7 cellular contexts compared by ENCODE assay signal in genomic region chr1:18948048-18948912, GRCh38. TPM values are rescaled to one million over a fixed set of nuclear protein-coding genes. Genes with fewer than 3 reads are reported as not detected.
A peak's percentile ranks its signal among the peaks of the same experiment; 100 is the strongest.
DNase-seq lines count a peak whose midpoint lies in the region; ATAC-seq and TF ChIP-seq lines count a peak whose summit lies in the region.

No MANE protein-coding gene starts in this region.

- H3K4me1 Mint-ChIP-seq in stimulated activated naive CD8-positive, alpha-beta T cell treated with anti-CD3 and anti-CD28 coated beads, Interleukin-15, amount 100 ng/mL, for 72 hours: peaks cover 98% of the 10 kb centered on the region

- no peak for TF ChIP-seq CTCF in Panc1 (IDR thresholded peaks at IDR 0.05)

- peak overlapping the region in 1 of 2 experiments; percentile 85; a peak in 2 of 4 replicates for H3K4me3 ChIP-seq in Panc1 (ENCODE audit: low read depth in 2 of 2, low read length in 2 of 2)

- peak overlapping the region in 1 of 2 donors; percentile 77 for H3K27ac Mint-ChIP-seq in stimulated activated naive CD8-positive, alpha-beta T cell treated with anti-CD3 and anti-CD28 coated beads, Interleukin-15, amount 100 ng/mL, for 72 hours

- no peaks in the 10 kb centered on the region for H3K36me3 ChIP-seq in Panc1 (ENCODE audit: control insufficient read depth, insufficient read depth, low read length)

- DNase-seq in Panc1 (ENCODE audit: low read depth, low spot score): no peak
- peak; percentile 75 for DNase-seq in activated naive CD4-positive, alpha-beta T cell treated with Interleukin-2 at 50 U/mL for 16 hours
- peak in 1 of 2 donors; percentile 43 for DNase-seq in stimulated activated naive CD8-positive, alpha-beta T cell treated with anti-CD3 and anti-CD28 coated beads, Interleukin-15, amount 100 ng/mL, for 72 hours
- DNase-seq in NCI-H1092 treated with DMSO at 0.1 percent for 48 hours (lab: John Stamatoyannopoulos, UW): no peak

- CTCF ChIA-PET in Panc1 (lab: Charles Lee): interaction anchor here (1.2 kb wide), 1 partner anchor 27 kb away, joined by 5 read pairs; no protein-coding TSS in a partner anchor

- peaks cover 86% of the 10 kb centered on the region for H3K4me1 ChIP-seq in Panc1 (ENCODE audit: control insufficient read depth, insufficient read depth, low read length)

- H3K27ac ChIP-seq in Panc1 (ENCODE audit: low read length) (peak overlapping the region; percentile 89), layer of hippocampus (ENCODE audit: low read depth, low read length) (peak overlapping the region; percentile 85)

- H3K9me3 ChIP-seq in Panc1 (ENCODE audit: control insufficient read depth, insufficient read depth, low read depth, low read length): no peaks in the 10 kb centered on the region

- intact Hi-C loops in Panc1 (cut with micrococcal nuclease; ENCODE audit: unreplicated experiment): no loop called here

- ATAC-seq in Panc1: peak; percentile 5; the same call in 1 of the 2 replicates
- peak; percentile 17 for ATAC-seq in stimulated activated naive CD8-positive, alpha-beta T cell treated with anti-CD3 and anti-CD28 coated beads, Interleukin-15, amount 100 ng/mL, for 72 hours
- no peak for ATAC-seq in GM18502 (IDR thresholded peaks at IDR 0.05; ENCODE audit: poor library complexity, unreplicated experiment)
- no peak for ATAC-seq in HG02610 (IDR thresholded peaks at IDR 0.05; ENCODE audit: unreplicated experiment)

- no peaks in the 10 kb centered on the region for H3K27me3 ChIP-seq in Panc1 (ENCODE audit: control insufficient read depth, insufficient read depth, low read length)
- no peaks in the 10 kb centered on the region for H3K27me3 ChIP-seq in layer of hippocampus (ENCODE audit: control insufficient read depth, insufficient read depth, low read length)

- H3K4me3 Mint-ChIP-seq in stimulated activated naive CD8-positive, alpha-beta T cell treated with anti-CD3 and anti-CD28 coated beads, Interleukin-15, amount 100 ng/mL, for 72 hours: peak overlapping the region; percentile 84 to 91

- in situ Hi-C loops in Panc1 (cut with HindIII; ENCODE audit: low pct_unique_long_range_greater_than_20kb, low sequenced_read_pairs): no loop called here

- H3K27me3 Mint-ChIP-seq in stimulated activated naive CD8-positive, alpha-beta T cell treated with anti-CD3 and anti-CD28 coated beads, Interleukin-15, amount 100 ng/mL, for 72 hours: no peaks in the 10 kb centered on the region

- POLR2A ChIA-PET in Panc1 (lab: Charles Lee): no interaction called here

- no peaks in the 10 kb centered on the region for H3K9me3 Mint-ChIP-seq in stimulated activated naive CD8-positive, alpha-beta T cell treated with anti-CD3 and anti-CD28 coated beads, Interleukin-15, amount 100 ng/mL, for 72 hours

- no TSS peak for BruUV-seq in Panc1 (replicated peaks; lab: Mats Ljungman, UMichigan)

RNA-seq across cellular contexts. Expression of gene IFFO2, which starts 8.2 kb away (rescaled TPM):
- 59.4 TPM for total RNA-seq in Panc1 (2021; ENCODE audit: unreplicated experiment)
- polyA plus RNA-seq in Panc1 (2012; ENCODE audit: insufficient read length): 53.4 TPM

RNA-seq across cellular contexts. Expression of gene ALDH4A1, which starts 45.9 kb away (rescaled TPM):
- total RNA-seq in Panc1 (2021; ENCODE audit: unreplicated experiment): 21.7 TPM
- 41.3 TPM for polyA plus RNA-seq in Panc1 (2012; ENCODE audit: insufficient read length)

Comparison
In these comparisons a context has a peak if more than half of its experiments do, and no peak if none do; other contexts are left out.
1. ATAC-seq: peak in Panc1 (single experiment) and stimulated activated naive CD8-positive, alpha-beta T cell treated with anti-CD3 and anti-CD28 coated beads, Interleukin-15, amount 100 ng/mL, for 72 hours (single experiment); none in GM18502 (single experiment) and HG02610 (single experiment).